In the genomic region with DNA sequence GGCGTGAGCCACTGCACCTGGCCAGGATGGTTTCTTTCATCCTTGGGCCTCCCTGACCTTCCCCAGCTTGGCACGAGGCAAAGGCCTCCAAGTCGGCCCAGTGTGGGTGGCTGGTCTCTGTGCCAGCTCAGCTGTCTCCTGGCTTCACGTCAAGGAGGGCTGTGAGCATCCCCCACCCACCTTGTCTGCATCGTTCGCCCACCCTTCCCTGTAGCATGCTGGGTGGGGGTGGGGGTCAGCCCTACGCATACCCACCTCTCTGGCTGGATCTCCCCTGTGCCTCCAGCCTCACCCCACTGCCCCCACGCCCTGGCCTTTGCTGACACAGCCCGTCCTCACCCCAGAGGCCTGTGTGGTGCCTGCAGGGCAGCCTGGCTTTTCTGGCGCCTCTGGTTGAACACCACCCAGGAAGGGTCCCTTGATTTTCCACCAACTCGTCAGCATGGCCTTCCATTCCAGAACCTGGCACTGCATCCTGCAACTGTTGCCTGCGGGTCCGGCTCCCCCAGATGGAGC, we compare ENCODE assay signal across 1 cellular context.
TF ChIP-seq lines count a peak whose summit lies in the region.

No MANE protein-coding gene starts in this region.

TF ChIP-seq in H1, 55 proteins besides CTCF, POLR2A, EP300 and RAD21:
- no peak for TF ChIP-seq SIN3A (conservative IDR thresholded peaks at IDR 0.05 in 1 of 2, IDR thresholded peaks at IDR 0.05 in 1 of 2; ENCODE audit: low read depth in 1 of 2, low read length in 2 of 2)
- no peak for TF ChIP-seq TAF7 (optimal IDR thresholded peaks at IDR 0.05; ENCODE audit: borderline replicate concordance, low read depth, low read length)
- TF ChIP-seq RNF2 (IDR thresholded peaks at IDR 0.05; ENCODE audit: borderline replicate concordance, low read depth, low read length, missing control alignments, poor library complexity, severe bottlenecking), result no peak
- TF ChIP-seq TBP (IDR thresholded peaks at IDR 0.05; ENCODE audit: low read depth, low read length), result no peak
- no peak for TF ChIP-seq SP2 (IDR thresholded peaks at IDR 0.05; ENCODE audit: low read length)
- no peak for TF ChIP-seq NRF1 (IDR thresholded peaks at IDR 0.05; ENCODE audit: low read depth, low read length)
- TF ChIP-seq HDAC6 (IDR thresholded peaks at IDR 0.05; ENCODE audit: low read depth, low read length), result no peak
- no peak for TF ChIP-seq EGR1 (IDR thresholded peaks at IDR 0.05; ENCODE audit: borderline replicate concordance, low read depth, low read length)
- TF ChIP-seq CREB1 (IDR thresholded peaks at IDR 0.05), result no peak
- TF ChIP-seq SP1 (IDR thresholded peaks at IDR 0.05; ENCODE audit: low read depth, low read length), result no peak
- no peak for TF ChIP-seq POLR2AphosphoS5 (IDR thresholded peaks at IDR 0.05; ENCODE audit: low read depth, low read length)
- TF ChIP-seq CHD2 (IDR thresholded peaks at IDR 0.05; ENCODE audit: low read length), result no peak
- TF ChIP-seq, protein P1, sequence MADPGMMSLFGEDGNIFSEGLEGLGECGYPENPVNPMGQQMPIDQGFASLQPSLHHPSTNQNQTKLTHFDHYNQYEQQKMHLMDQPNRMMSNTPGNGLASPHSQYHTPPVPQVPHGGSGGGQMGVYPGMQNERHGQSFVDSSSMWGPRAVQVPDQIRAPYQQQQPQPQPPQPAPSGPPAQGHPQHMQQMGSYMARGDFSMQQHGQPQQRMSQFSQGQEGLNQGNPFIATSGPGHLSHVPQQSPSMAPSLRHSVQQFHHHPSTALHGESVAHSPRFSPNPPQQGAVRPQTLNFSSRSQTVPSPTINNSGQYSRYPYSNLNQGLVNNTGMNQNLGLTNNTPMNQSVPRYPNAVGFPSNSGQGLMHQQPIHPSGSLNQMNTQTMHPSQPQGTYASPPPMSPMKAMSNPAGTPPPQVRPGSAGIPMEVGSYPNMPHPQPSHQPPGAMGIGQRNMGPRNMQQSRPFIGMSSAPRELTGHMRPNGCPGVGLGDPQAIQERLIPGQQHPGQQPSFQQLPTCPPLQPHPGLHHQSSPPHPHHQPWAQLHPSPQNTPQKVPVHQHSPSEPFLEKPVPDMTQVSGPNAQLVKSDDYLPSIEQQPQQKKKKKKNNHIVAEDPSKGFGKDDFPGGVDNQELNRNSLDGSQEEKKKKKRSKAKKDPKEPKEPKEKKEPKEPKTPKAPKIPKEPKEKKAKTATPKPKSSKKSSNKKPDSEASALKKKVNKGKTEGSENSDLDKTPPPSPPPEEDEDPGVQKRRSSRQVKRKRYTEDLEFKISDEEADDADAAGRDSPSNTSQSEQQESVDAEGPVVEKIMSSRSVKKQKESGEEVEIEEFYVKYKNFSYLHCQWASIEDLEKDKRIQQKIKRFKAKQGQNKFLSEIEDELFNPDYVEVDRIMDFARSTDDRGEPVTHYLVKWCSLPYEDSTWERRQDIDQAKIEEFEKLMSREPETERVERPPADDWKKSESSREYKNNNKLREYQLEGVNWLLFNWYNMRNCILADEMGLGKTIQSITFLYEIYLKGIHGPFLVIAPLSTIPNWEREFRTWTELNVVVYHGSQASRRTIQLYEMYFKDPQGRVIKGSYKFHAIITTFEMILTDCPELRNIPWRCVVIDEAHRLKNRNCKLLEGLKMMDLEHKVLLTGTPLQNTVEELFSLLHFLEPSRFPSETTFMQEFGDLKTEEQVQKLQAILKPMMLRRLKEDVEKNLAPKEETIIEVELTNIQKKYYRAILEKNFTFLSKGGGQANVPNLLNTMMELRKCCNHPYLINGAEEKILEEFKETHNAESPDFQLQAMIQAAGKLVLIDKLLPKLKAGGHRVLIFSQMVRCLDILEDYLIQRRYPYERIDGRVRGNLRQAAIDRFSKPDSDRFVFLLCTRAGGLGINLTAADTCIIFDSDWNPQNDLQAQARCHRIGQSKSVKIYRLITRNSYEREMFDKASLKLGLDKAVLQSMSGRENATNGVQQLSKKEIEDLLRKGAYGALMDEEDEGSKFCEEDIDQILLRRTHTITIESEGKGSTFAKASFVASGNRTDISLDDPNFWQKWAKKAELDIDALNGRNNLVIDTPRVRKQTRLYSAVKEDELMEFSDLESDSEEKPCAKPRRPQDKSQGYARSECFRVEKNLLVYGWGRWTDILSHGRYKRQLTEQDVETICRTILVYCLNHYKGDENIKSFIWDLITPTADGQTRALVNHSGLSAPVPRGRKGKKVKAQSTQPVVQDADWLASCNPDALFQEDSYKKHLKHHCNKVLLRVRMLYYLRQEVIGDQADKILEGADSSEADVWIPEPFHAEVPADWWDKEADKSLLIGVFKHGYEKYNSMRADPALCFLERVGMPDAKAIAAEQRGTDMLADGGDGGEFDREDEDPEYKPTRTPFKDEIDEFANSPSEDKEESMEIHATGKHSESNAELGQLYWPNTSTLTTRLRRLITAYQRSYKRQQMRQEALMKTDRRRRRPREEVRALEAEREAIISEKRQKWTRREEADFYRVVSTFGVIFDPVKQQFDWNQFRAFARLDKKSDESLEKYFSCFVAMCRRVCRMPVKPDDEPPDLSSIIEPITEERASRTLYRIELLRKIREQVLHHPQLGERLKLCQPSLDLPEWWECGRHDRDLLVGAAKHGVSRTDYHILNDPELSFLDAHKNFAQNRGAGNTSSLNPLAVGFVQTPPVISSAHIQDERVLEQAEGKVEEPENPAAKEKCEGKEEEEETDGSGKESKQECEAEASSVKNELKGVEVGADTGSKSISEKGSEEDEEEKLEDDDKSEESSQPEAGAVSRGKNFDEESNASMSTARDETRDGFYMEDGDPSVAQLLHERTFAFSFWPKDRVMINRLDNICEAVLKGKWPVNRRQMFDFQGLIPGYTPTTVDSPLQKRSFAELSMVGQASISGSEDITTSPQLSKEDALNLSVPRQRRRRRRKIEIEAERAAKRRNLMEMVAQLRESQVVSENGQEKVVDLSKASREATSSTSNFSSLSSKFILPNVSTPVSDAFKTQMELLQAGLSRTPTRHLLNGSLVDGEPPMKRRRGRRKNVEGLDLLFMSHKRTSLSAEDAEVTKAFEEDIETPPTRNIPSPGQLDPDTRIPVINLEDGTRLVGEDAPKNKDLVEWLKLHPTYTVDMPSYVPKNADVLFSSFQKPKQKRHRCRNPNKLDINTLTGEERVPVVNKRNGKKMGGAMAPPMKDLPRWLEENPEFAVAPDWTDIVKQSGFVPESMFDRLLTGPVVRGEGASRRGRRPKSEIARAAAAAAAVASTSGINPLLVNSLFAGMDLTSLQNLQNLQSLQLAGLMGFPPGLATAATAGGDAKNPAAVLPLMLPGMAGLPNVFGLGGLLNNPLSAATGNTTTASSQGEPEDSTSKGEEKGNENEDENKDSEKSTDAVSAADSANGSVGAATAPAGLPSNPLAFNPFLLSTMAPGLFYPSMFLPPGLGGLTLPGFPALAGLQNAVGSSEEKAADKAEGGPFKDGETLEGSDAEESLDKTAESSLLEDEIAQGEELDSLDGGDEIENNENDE (IDR thresholded peaks at IDR 0.05; ENCODE audit: insufficient replicate concordance, low read length), result no peak
- TF ChIP-seq SIRT6 (IDR thresholded peaks at IDR 0.05; ENCODE audit: low read length), result no peak
- no peak for TF ChIP-seq TAF1 (IDR thresholded peaks at IDR 0.05; ENCODE audit: low read depth, low read length)
- TF ChIP-seq SIX5 (IDR thresholded peaks at IDR 0.05; ENCODE audit: low read depth, low read length), result no peak
